In genomic region chr16:30067584-30067916, GRCh38 we compare ENCODE assay signal across 11 cellular contexts. TPM values are rescaled to one million over a fixed set of nuclear protein-coding genes. Genes with fewer than 3 reads are reported as not detected.
DNase-seq lines count a peak whose midpoint lies in the region; ATAC-seq, FAIRE-seq and TF ChIP-seq lines count a peak whose summit lies in the region.
"Had no signal": no experiment of that assay in that cellular context is flagged by ENCODE, and none has a peak within 500 bp of the region (broad histone marks: within the 10 kb centered on the region; RNA-seq: fewer than 3 reads in every experiment).

No MANE protein-coding gene starts in this region.

- peaks cover 37% of the 10 kb centered on the region for H3K4me1 Mint-ChIP-seq in T-helper 1 cell treated with Interleukin-12 subunit alpha and Interleukin-12 subunit beta and Interleukin-4 antibody, amounts not matched to agents 30 μg/mL and 1 μg/mL, for 36 hours (ENCODE audit: low read depth)
- peaks cover 32% of the 10 kb centered on the region for H3K4me1 Mint-ChIP-seq in activated T-helper 1 cell treated with anti-CD3 and anti-CD28 coated beads, Interleukin-12 subunit alpha, Interleukin-12 subunit beta, Interleukin-2, Interleukin-4 antibody, amounts not matched to agents 30 ng/mL and 10 ng/mL and 1 ng/mL, durations not matched to agents 14 hours and 24 hours and 36 hours (ENCODE audit: low read depth)
- H3K4me1 Mint-ChIP-seq in stimulated activated memory B cell treated with anti-CD40 and anti-IgM and Interleukin-4, amounts not matched to agents 10 μg/mL and 1 μg/mL and 100 μg/mL, for 72 hours, result peaks cover 47% of the 10 kb centered on the region

- no peak for DNase-seq in T-helper 1 cell
- no peak for DNase-seq in activated T-helper 1 cell treated with anti-CD3 and anti-CD28 coated beads, Interleukin-12 subunit alpha, Interleukin-12 subunit beta, Interleukin-2, Interleukin-4 antibody, amounts not matched to agents 30 ng/mL and 10 ng/mL and 1 ng/mL, durations not matched to agents 14 hours and 24 hours and 36 hours (ENCODE audit: low spot score)
- no peak for DNase-seq in HTR-8/SVneo (ENCODE audit: insufficient read length, low spot score)
- DNase-seq: ACHN had no signal

- no peak for ATAC-seq in gastroesophageal sphincter
- ATAC-seq in stimulated activated memory B cell treated with anti-CD40 and anti-IgM and Interleukin-4, amounts not matched to agents 10 μg/mL and 1 μg/mL and 100 μg/mL, for 72 hours, result no peak
- ATAC-seq in GM18873 (IDR thresholded peaks at IDR 0.05; ENCODE audit: low FRiP score, unreplicated experiment), result no peak
- ATAC-seq in GM19351 (IDR thresholded peaks at IDR 0.05; ENCODE audit: unreplicated experiment), result no peak

- intact Hi-C loops in activated T-helper 1 cell treated with anti-CD3 and anti-CD28 coated beads, Interleukin-12 subunit alpha, Interleukin-12 subunit beta, Interleukin-2, Interleukin-4 antibody, amounts not matched to agents 30 ng/mL and 10 ng/mL and 1 ng/mL, durations not matched to agents 14 hours and 24 hours and 36 hours (cut with micrococcal nuclease), result loop anchor here (5.0 kb wide), 1 partner anchor 260 kb away; the partner anchor contains the start of gene MAZ

- H3K27me3 ChIP-seq in gastroesophageal sphincter, result no peaks in the 10 kb centered on the region

- peaks cover 43% of the 10 kb centered on the region for H3K36me3 Mint-ChIP-seq in T-helper 1 cell treated with Interleukin-12 subunit alpha and Interleukin-12 subunit beta and Interleukin-4 antibody, amounts not matched to agents 30 μg/mL and 1 μg/mL, for 36 hours (ENCODE audit: low read depth)
- peaks cover 47% of the 10 kb centered on the region for H3K36me3 Mint-ChIP-seq in activated T-helper 1 cell treated with anti-CD3 and anti-CD28 coated beads, Interleukin-12 subunit alpha, Interleukin-12 subunit beta, Interleukin-2, Interleukin-4 antibody, amounts not matched to agents 30 ng/mL and 10 ng/mL and 1 ng/mL, durations not matched to agents 14 hours and 24 hours and 36 hours (ENCODE audit: low read depth)
- peaks cover 46% of the 10 kb centered on the region for H3K36me3 Mint-ChIP-seq in stimulated activated memory B cell treated with anti-CD40 and anti-IgM and Interleukin-4, amounts not matched to agents 10 μg/mL and 1 μg/mL and 100 μg/mL, for 72 hours

- H3K27ac ChIP-seq in gastroesophageal sphincter, result peak overlapping the region in 3 of 4 donors; percentile 97 to 99 (median 97)

- no peaks in the 10 kb centered on the region for H3K9me3 ChIP-seq in gastroesophageal sphincter

- no peak for TF ChIP-seq EP300 in gastroesophageal sphincter (IDR thresholded peaks at IDR 0.05)

- FAIRE-seq in HTR-8/SVneo (lab: Jason Lieb, UNC), result no peak
- FAIRE-seq: GM19239 had no signal

- H3K4me1 ChIP-seq in gastroesophageal sphincter, result peaks cover 0 to 71% (median 37%) of the 10 kb centered on the region in 3 donors

- H3K36me3 ChIP-seq in gastroesophageal sphincter, result peaks cover 0 to 59% of the 10 kb centered on the region in 2 donors

- peak overlapping the region; percentile 98 for H3K27ac Mint-ChIP-seq in T-helper 1 cell treated with Interleukin-12 subunit alpha and Interleukin-12 subunit beta and Interleukin-4 antibody, amounts not matched to agents 30 μg/mL and 1 μg/mL, for 36 hours
- peak overlapping the region; percentile 79 for H3K27ac Mint-ChIP-seq in activated T-helper 1 cell treated with anti-CD3 and anti-CD28 coated beads, Interleukin-12 subunit alpha, Interleukin-12 subunit beta, Interleukin-2, Interleukin-4 antibody, amounts not matched to agents 30 ng/mL and 10 ng/mL and 1 ng/mL, durations not matched to agents 14 hours and 24 hours and 36 hours
- H3K27ac Mint-ChIP-seq in stimulated activated memory B cell treated with anti-CD40 and anti-IgM and Interleukin-4, amounts not matched to agents 10 μg/mL and 1 μg/mL and 100 μg/mL, for 72 hours, result no peak overlapping the region

- 33 to 51% methylated on average over 1 to 4 of the region's 6 CpGs for WGBS in gastroesophageal sphincter (ENCODE audit: low coverage in 1 of 2), 2 donors

- H3K9me3 Mint-ChIP-seq in T-helper 1 cell treated with Interleukin-12 subunit alpha and Interleukin-12 subunit beta and Interleukin-4 antibody, amounts not matched to agents 30 μg/mL and 1 μg/mL, for 36 hours, result no peaks in the 10 kb centered on the region
- H3K9me3 Mint-ChIP-seq in activated T-helper 1 cell treated with anti-CD3 and anti-CD28 coated beads, Interleukin-12 subunit alpha, Interleukin-12 subunit beta, Interleukin-2, Interleukin-4 antibody, amounts not matched to agents 30 ng/mL and 10 ng/mL and 1 ng/mL, durations not matched to agents 14 hours and 24 hours and 36 hours, result no peaks in the 10 kb centered on the region
- H3K9me3 Mint-ChIP-seq in stimulated activated memory B cell treated with anti-CD40 and anti-IgM and Interleukin-4, amounts not matched to agents 10 μg/mL and 1 μg/mL and 100 μg/mL, for 72 hours, result no peaks in the 10 kb centered on the region

- peak overlapping the region; percentile 99 for H3K4me3 Mint-ChIP-seq in T-helper 1 cell treated with Interleukin-12 subunit alpha and Interleukin-12 subunit beta and Interleukin-4 antibody, amounts not matched to agents 30 μg/mL and 1 μg/mL, for 36 hours
- peak overlapping the region; percentile 99 for H3K4me3 Mint-ChIP-seq in activated T-helper 1 cell treated with anti-CD3 and anti-CD28 coated beads, Interleukin-12 subunit alpha, Interleukin-12 subunit beta, Interleukin-2, Interleukin-4 antibody, amounts not matched to agents 30 ng/mL and 10 ng/mL and 1 ng/mL, durations not matched to agents 14 hours and 24 hours and 36 hours
- H3K4me3 Mint-ChIP-seq in stimulated activated memory B cell treated with anti-CD40 and anti-IgM and Interleukin-4, amounts not matched to agents 10 μg/mL and 1 μg/mL and 100 μg/mL, for 72 hours, result peak overlapping the region; percentile 99

- peak overlapping the region; percentile 88 to 96 for H3K4me3 ChIP-seq in gastroesophageal sphincter

- no peak for TF ChIP-seq POLR2A in gastroesophageal sphincter (IDR thresholded peaks at IDR 0.05)

- no peaks in the 10 kb centered on the region for H3K27me3 Mint-ChIP-seq in T-helper 1 cell treated with Interleukin-12 subunit alpha and Interleukin-12 subunit beta and Interleukin-4 antibody, amounts not matched to agents 30 μg/mL and 1 μg/mL, for 36 hours (ENCODE audit: low read depth)
- no peaks in the 10 kb centered on the region for H3K27me3 Mint-ChIP-seq in activated T-helper 1 cell treated with anti-CD3 and anti-CD28 coated beads, Interleukin-12 subunit alpha, Interleukin-12 subunit beta, Interleukin-2, Interleukin-4 antibody, amounts not matched to agents 30 ng/mL and 10 ng/mL and 1 ng/mL, durations not matched to agents 14 hours and 24 hours and 36 hours (ENCODE audit: insufficient read depth)
- no peaks in the 10 kb centered on the region for H3K27me3 Mint-ChIP-seq in stimulated activated memory B cell treated with anti-CD40 and anti-IgM and Interleukin-4, amounts not matched to agents 10 μg/mL and 1 μg/mL and 100 μg/mL, for 72 hours

- TF ChIP-seq CTCF in gastroesophageal sphincter (IDR thresholded peaks at IDR 0.05), result no peak

RNA-seq across cellular contexts. Expression of gene ALDOA, which starts 2.0 kb away (rescaled TPM):
- total RNA-seq in activated T-helper 1 cell treated with anti-CD3 and anti-CD28 coated beads, Interleukin-12 subunit alpha, Interleukin-12 subunit beta, Interleukin-2, Interleukin-4 antibody, amounts not matched to agents 30 ng/mL and 10 ng/mL and 1 ng/mL, durations not matched to agents 14 hours and 24 hours and 36 hours, result 1,715 and 1,718 TPM in 2 replicates
- 1,000 to 10,000 TPM; 1,018 to 1,914 (median 1,258) TPM for total RNA-seq in gastroesophageal sphincter

RNA-seq across cellular contexts. Expression of gene PPP4C, which starts 8.2 kb away (rescaled TPM):
- 133 and 147 TPM in 2 replicates for total RNA-seq in activated T-helper 1 cell treated with anti-CD3 and anti-CD28 coated beads, Interleukin-12 subunit alpha, Interleukin-12 subunit beta, Interleukin-2, Interleukin-4 antibody, amounts not matched to agents 30 ng/mL and 10 ng/mL and 1 ng/mL, durations not matched to agents 14 hours and 24 hours and 36 hours
- total RNA-seq in gastroesophageal sphincter, result 10 to 100 TPM; 41.2 to 58.5 (median 48.6) TPM

RNA-seq across cellular contexts. Expression of gene TBX6, which starts 24.2 kb away (rescaled TPM):
- total RNA-seq in activated T-helper 1 cell treated with anti-CD3 and anti-CD28 coated beads, Interleukin-12 subunit alpha, Interleukin-12 subunit beta, Interleukin-2, Interleukin-4 antibody, amounts not matched to agents 30 ng/mL and 10 ng/mL and 1 ng/mL, durations not matched to agents 14 hours and 24 hours and 36 hours, result 1.6 and 1.8 TPM in 2 replicates
- under 1 TPM; 0.40 to 0.84 (median 0.45) TPM for total RNA-seq in gastroesophageal sphincter

RNA-seq across cellular contexts. Expression of gene YPEL3, which starts 28.5 kb away (rescaled TPM):
- 14.5 and 15.1 TPM in 2 replicates for total RNA-seq in activated T-helper 1 cell treated with anti-CD3 and anti-CD28 coated beads, Interleukin-12 subunit alpha, Interleukin-12 subunit beta, Interleukin-2, Interleukin-4 antibody, amounts not matched to agents 30 ng/mL and 10 ng/mL and 1 ng/mL, durations not matched to agents 14 hours and 24 hours and 36 hours
- total RNA-seq in gastroesophageal sphincter, result 100 to 1,000 TPM in 1 of 4 donors, 10 to 100 TPM in 3; 76.9 to 105 (median 80.2) TPM

RNA-seq across cellular contexts. Expression of gene TLCD3B, which starts 36.5 kb away (rescaled TPM):
- 1.6 and 1.9 TPM in 2 replicates for total RNA-seq in activated T-helper 1 cell treated with anti-CD3 and anti-CD28 coated beads, Interleukin-12 subunit alpha, Interleukin-12 subunit beta, Interleukin-2, Interleukin-4 antibody, amounts not matched to agents 30 ng/mL and 10 ng/mL and 1 ng/mL, durations not matched to agents 14 hours and 24 hours and 36 hours
- total RNA-seq in gastroesophageal sphincter, result not detected
- total RNA-seq: lung microvascular endothelial cell had no signal
